In genomic region chr1:18898567-18898966, GRCh38 we compare ENCODE assay signal across 30 cellular contexts. TPM values are rescaled to one million over a fixed set of nuclear protein-coding genes. Genes with fewer than 3 reads are reported as not detected.
"Had no signal": no experiment of that assay in that cellular context is flagged by ENCODE, and none has a peak within 500 bp of the region (broad histone marks: within the 10 kb centered on the region; RNA-seq: fewer than 3 reads in every experiment).

No MANE protein-coding gene starts in this region.

- ATAC-seq: activated CD4-positive, alpha-beta T cell treated with anti-CD3 and anti-CD28 coated beads for 36 hours; activated CD4-positive, CD25-positive, alpha-beta regulatory T cell treated with anti-CD3 and anti-CD28 coated beads, Interleukin-2, amount 50 U/mL, for 24 hours; activated CD8-positive, alpha-beta T cell treated with anti-CD3 and anti-CD28 coated beads, Interleukin-2, amount 10 ng/mL, durations not matched to agents 7 days and 5 days; body of pancreas; Panc1; WTC11 had no signal

- DNase-seq: activated CD4-positive, alpha-beta T cell treated with anti-CD3 and anti-CD28 coated beads for 36 hours; activated CD4-positive, alpha-beta T cell treated with anti-CD3 and anti-CD28 coated beads, Interleukin-2, amount 10 ng/mL, durations not matched to agents 7 days and 5 days; activated CD4-positive, alpha-beta T cell treated with anti-CD3 and anti-CD28 coated beads, Interleukin-2, amount 50 U/mL, for 48 hours; activated CD8-positive, alpha-beta T cell treated with anti-CD3 and anti-CD28 coated beads, Interleukin-2, amount 10 ng/mL, durations not matched to agents 7 days and 5 days; activated effector memory CD4-positive, alpha-beta T cell treated with anti-CD3 and anti-CD28 coated beads, Interleukin-2, amount 50 U/mL, for 16 hours; activated naive CD4-positive, alpha-beta T cell treated with Interleukin-2 at 50 U/mL for 16 hours; activated naive CD8-positive, alpha-beta T cell treated with anti-CD3 and anti-CD28 coated beads, Interleukin-2, amount 10 ng/mL, durations not matched to agents 7 days and 5 days; activated T-cell treated with anti-CD3 and anti-CD28 coated beads, Interleukin-2, amount 50 U/mL, for 24 hours; body of pancreas; IMR-90; Karpas-422; NCI-H1105 treated with DMSO at 0.1 percent for 48 hours; NCI-H1436 treated with DMSO at 0.1 percent for 48 hours; NCI-H1694 treated with DMSO at 0.1 percent for 48 hours; NCI-H2029; NCI-H345; NCI-H524 treated with DMSO at 0.1 percent for 48 hours; SIG-M5 had no signal

- H3K4me3 ChIP-seq: body of pancreas, breast epithelium had no signal

- H3K4me3 Mint-ChIP-seq: activated CD4-positive, alpha-beta T cell treated with anti-CD3 and anti-CD28 coated beads for 36 hours; activated CD4-positive, alpha-beta T cell treated with anti-CD3 and anti-CD28 coated beads, Interleukin-2, amount 10 ng/mL, durations not matched to agents 7 days and 5 days; activated CD8-positive, alpha-beta T cell treated with anti-CD3 and anti-CD28 coated beads, Interleukin-2, amount 10 ng/mL, durations not matched to agents 7 days and 5 days; activated naive CD4-positive, alpha-beta T cell treated with anti-CD3 and anti-CD28 coated beads, Interleukin-2, amount 50 U/mL, for 24 hours; activated naive CD8-positive, alpha-beta T cell treated with anti-CD3 and anti-CD28 coated beads, Interleukin-2, amount 10 ng/mL, durations not matched to agents 7 days and 5 days; activated T-cell treated with anti-CD3 and anti-CD28 coated beads, Interleukin-2, amount 50 U/mL, for 24 hours; T-helper 2 cell treated with Interferon-gamma antibody and Interleukin-4, amounts not matched to agents 5 μg/mL and 100 μg/mL, for 36 hours; WTC11 had no signal

- H3K36me3 Mint-ChIP-seq: activated naive CD4-positive, alpha-beta T cell treated with anti-CD3 and anti-CD28 coated beads, Interleukin-2, amount 50 U/mL, for 24 hours; activated naive CD8-positive, alpha-beta T cell treated with anti-CD3 and anti-CD28 coated beads, Interleukin-2, amount 10 ng/mL, durations not matched to agents 7 days and 5 days; WTC11 had no signal

- H3K9me3 Mint-ChIP-seq: activated CD4-positive, alpha-beta T cell treated with anti-CD3 and anti-CD28 coated beads, Interleukin-2, amount 10 ng/mL, durations not matched to agents 7 days and 5 days; activated naive CD4-positive, alpha-beta T cell treated with anti-CD3 and anti-CD28 coated beads, Interleukin-2, amount 50 U/mL, for 24 hours; activated naive CD8-positive, alpha-beta T cell treated with anti-CD3 and anti-CD28 coated beads, Interleukin-2, amount 10 ng/mL, durations not matched to agents 7 days and 5 days; activated T-cell treated with anti-CD3 and anti-CD28 coated beads, Interleukin-2, amount 50 U/mL, for 24 hours; T-helper 2 cell treated with Interferon-gamma antibody and Interleukin-4, amounts not matched to agents 5 μg/mL and 100 μg/mL, for 36 hours; WTC11 had no signal

- H3K4me1 ChIP-seq: breast epithelium had no signal

- H3K27me3 Mint-ChIP-seq: activated CD4-positive, alpha-beta T cell treated with anti-CD3 and anti-CD28 coated beads for 36 hours; activated CD4-positive, alpha-beta T cell treated with anti-CD3 and anti-CD28 coated beads, Interleukin-2, amount 10 ng/mL, durations not matched to agents 7 days and 5 days; activated naive CD4-positive, alpha-beta T cell treated with anti-CD3 and anti-CD28 coated beads, Interleukin-2, amount 50 U/mL, for 24 hours; activated T-cell treated with anti-CD3 and anti-CD28 coated beads, Interleukin-2, amount 50 U/mL, for 24 hours had no signal

- H3K36me3 ChIP-seq: breast epithelium had no signal

- H3K27ac ChIP-seq: body of pancreas, breast epithelium had no signal

- H3K27me3 ChIP-seq: body of pancreas, breast epithelium had no signal

- H3K27ac Mint-ChIP-seq: activated CD4-positive, alpha-beta T cell treated with anti-CD3 and anti-CD28 coated beads for 36 hours; activated CD4-positive, alpha-beta T cell treated with anti-CD3 and anti-CD28 coated beads, Interleukin-2, amount 10 ng/mL, durations not matched to agents 7 days and 5 days; activated CD8-positive, alpha-beta T cell treated with anti-CD3 and anti-CD28 coated beads, Interleukin-2, amount 10 ng/mL, durations not matched to agents 7 days and 5 days; activated naive CD4-positive, alpha-beta T cell treated with anti-CD3 and anti-CD28 coated beads, Interleukin-2, amount 50 U/mL, for 24 hours; activated naive CD8-positive, alpha-beta T cell treated with anti-CD3 and anti-CD28 coated beads, Interleukin-2, amount 10 ng/mL, durations not matched to agents 7 days and 5 days; activated T-cell treated with anti-CD3 and anti-CD28 coated beads, Interleukin-2, amount 50 U/mL, for 24 hours; T-helper 2 cell treated with Interferon-gamma antibody and Interleukin-4, amounts not matched to agents 5 μg/mL and 100 μg/mL, for 36 hours; WTC11 had no signal

- H3K9me3 ChIP-seq: body of pancreas, breast epithelium had no signal

RNA-seq across cellular contexts. Expression of gene TAS1R2, which starts 39.1 kb away (rescaled TPM):
- total RNA-seq: activated CD4-positive, alpha-beta T cell treated with anti-CD3 and anti-CD28 coated beads for 36 hours; activated CD4-positive, alpha-beta T cell treated with anti-CD3 and anti-CD28 coated beads, Interleukin-2, amount 10 ng/mL, durations not matched to agents 7 days and 5 days; activated CD8-positive, alpha-beta T cell treated with anti-CD3 and anti-CD28 coated beads, Interleukin-2, amount 10 ng/mL, durations not matched to agents 7 days and 5 days; activated naive CD8-positive, alpha-beta T cell treated with anti-CD3 and anti-CD28 coated beads, Interleukin-2, amount 10 ng/mL, durations not matched to agents 7 days and 5 days; astrocyte; body of pancreas; breast epithelium; cardiac septum; IMR-90; MCF 10A; NCI-H460; RPMI7951; T-helper 1 cell treated with Interleukin-12 subunit alpha and Interleukin-12 subunit beta and Interleukin-4 antibody, amounts not matched to agents 30 ng/mL and 1 ng/mL, for 36 hours; WTC11 had no signal
